In genomic region chr11:29093416-29093815, GRCh38 we compare ENCODE assay signal across 1 cellular context.
TF ChIP-seq lines count a peak whose summit lies in the region.

No MANE protein-coding gene starts in this region.

TF ChIP-seq in SK-N-SH, 30 proteins besides CTCF, POLR2A, EP300 and RAD21 (continued from another document):
- TF ChIP-seq ZBTB33 (IDR thresholded peaks at IDR 0.05; ENCODE audit: borderline replicate concordance, low read depth), result no peak
- TF ChIP-seq SIN3A (IDR thresholded peaks at IDR 0.05; ENCODE audit: borderline replicate concordance, low read depth, low read length), result no peak
- no peak for TF ChIP-seq ELF1 (IDR thresholded peaks at IDR 0.05)
- TF ChIP-seq EZH2phosphoT487 (IDR thresholded peaks at IDR 0.05; ENCODE audit: borderline replicate concordance, low read depth), result no peak
- 0 out of 2 replicates have a peak, but pooled peaks have one; percentile 17 for TF ChIP-seq JUND (IDR thresholded peaks at IDR 0.05)
- TF ChIP-seq TCF12 (IDR thresholded peaks at IDR 0.05), result 0 out of 2 replicates have a peak, but pooled peaks have one; percentile 20
- no peak for TF ChIP-seq GATA2 (CRISPR knock-in tag; IDR thresholded peaks at IDR 0.05)
- TF ChIP-seq MXI1 (IDR thresholded peaks at IDR 0.05; ENCODE audit: low read depth, low read length), result no peak
- TF ChIP-seq RFX5 (IDR thresholded peaks at IDR 0.05; ENCODE audit: low read length), result no peak
- TF ChIP-seq MEF2A (IDR thresholded peaks at IDR 0.05; ENCODE audit: borderline replicate concordance, low read depth), result peak; percentile 40; the same call in 1 of the 2 replicates
- TF ChIP-seq USF1 (IDR thresholded peaks at IDR 0.05; ENCODE audit: borderline replicate concordance, low read depth), result no peak
- TF ChIP-seq GABPA (IDR thresholded peaks at IDR 0.05; ENCODE audit: low read depth), result no peak
- TF ChIP-seq NRF1 (IDR thresholded peaks at IDR 0.05; ENCODE audit: low read depth, low read length), result no peak
- no peak for TF ChIP-seq YY1 (IDR thresholded peaks at IDR 0.05; ENCODE audit: low read depth)
TF ChIP-seq in SK-N-SH: peak in this region for 5.
